ENCODE assay signal across 27 cellular contexts in genomic region chr7:81662531-81662930, GRCh38.
"Had no signal": no experiment of that assay in that cellular context is flagged by ENCODE, and none has a peak within 500 bp of the region (broad histone marks: within the 10 kb centered on the region; RNA-seq: fewer than 3 reads in every experiment).

No MANE protein-coding gene starts in this region.

- H3K27ac ChIP-seq: esophagus squamous epithelium, foreskin keratinocyte, lower lobe of right lung, sigmoid colon, tibial nerve, vagina had no signal

- H3K27me3 ChIP-seq: esophagus squamous epithelium, foreskin keratinocyte, sigmoid colon, tibial nerve, vagina had no signal

- H3K4me3 ChIP-seq: esophagus squamous epithelium, lower lobe of right lung, sigmoid colon, tibial nerve, vagina had no signal

- DNase-seq: activated CD4-positive, alpha-beta T cell treated with anti-CD3 and anti-CD28 coated beads for 48 hours; activated CD4-positive, CD25-positive, alpha-beta regulatory T cell; activated CD8-positive, alpha-beta T cell treated with anti-CD3 and anti-CD28 coated beads for 36 hours; activated naive CD4-positive, alpha-beta T cell; activated naive CD8-positive, alpha-beta T cell treated with anti-CD3 and anti-CD28 coated beads for 36 hours; activated T-cell treated with anti-CD3 and anti-CD28 coated beads, Interleukin-2, amount 50 U/mL, for 1 hour; aorta; cerebellar nuclear complex; dermis blood vessel endothelial cell; effector memory CD4-positive, alpha-beta T cell; esophagus squamous epithelium; foreskin keratinocyte; glutamatergic neuron; hippocampal formation; lower lobe of right lung; nucleus accumbens; posterior cingulate gyrus; sigmoid colon; stimulated activated CD4-positive, alpha-beta T cell treated with anti-CD3 and anti-CD28 coated beads, Interleukin-12 subunit alpha, Interleukin-12 subunit beta, amount 100 ng/mL, for 4 hours; stimulated activated CD4-positive, alpha-beta T cell treated with anti-CD3 and anti-CD28 coated beads, Interleukin-1b, Interleukin-23, amount 100 ng/mL, for 48 hours; stimulated activated CD8-positive, alpha-beta memory T cell treated with anti-CD3 and anti-CD28 coated beads, Interleukin-4, amount 100 ng/mL, for 48 hours; stimulated activated naive CD8-positive, alpha-beta T cell treated with anti-CD3 and anti-CD28 coated beads, Interleukin-15, Interleukin-2, amounts not matched to agents 100 U/mL and 50 U/mL, for 24 hours; substantia nigra; T-helper 1 cell; T-helper 9 cell had no signal

- H3K4me1 ChIP-seq: esophagus squamous epithelium, foreskin keratinocyte, sigmoid colon, vagina had no signal

- H3K9me3 ChIP-seq: esophagus squamous epithelium, lower lobe of right lung, sigmoid colon, vagina had no signal

- H3K36me3 ChIP-seq: esophagus squamous epithelium, lower lobe of right lung, sigmoid colon, tibial nerve, vagina had no signal
